1 cellular context compared by ENCODE assay signal in genomic region chr3:25719321-25719720, GRCh38.
TF ChIP-seq lines count a peak whose summit lies in the region.

No MANE protein-coding gene starts in this region.

TF ChIP-seq in IMR-90, 13 proteins besides CTCF, POLR2A, EP300 and RAD21:
- TF ChIP-seq USF2 (IDR thresholded peaks at IDR 0.05; ENCODE audit: low read depth, low read length) = no peak
- TF ChIP-seq CHD1 (IDR thresholded peaks at IDR 0.05; ENCODE audit: low read depth, low read length) = no peak
- no peak for TF ChIP-seq RCOR1 (IDR thresholded peaks at IDR 0.05; ENCODE audit: insufficient replicate concordance, low read length)
- TF ChIP-seq CEBPB (IDR thresholded peaks at IDR 0.05; ENCODE audit: low read depth, low read length) = no peak
- TF ChIP-seq FOS (IDR thresholded peaks at IDR 0.05; ENCODE audit: low read depth, low read length) = no peak
- TF ChIP-seq MAFK (IDR thresholded peaks at IDR 0.05; ENCODE audit: low read depth, low read length) = no peak
- TF ChIP-seq SMC3 (IDR thresholded peaks at IDR 0.05; ENCODE audit: low read depth, low read length) = no peak
- no peak for TF ChIP-seq BHLHE40 (IDR thresholded peaks at IDR 0.05; ENCODE audit: low read depth, low read length)
- TF ChIP-seq NFE2L2 (IDR thresholded peaks at IDR 0.05; ENCODE audit: low read depth, low read length) = no peak
- TF ChIP-seq MAZ (IDR thresholded peaks at IDR 0.05; ENCODE audit: borderline replicate concordance, low read depth, low read length) = no peak
- TF ChIP-seq RFX5 (IDR thresholded peaks at IDR 0.05; ENCODE audit: low read depth, low read length) = no peak
- TF ChIP-seq ELK1 (IDR thresholded peaks at IDR 0.05; ENCODE audit: borderline replicate concordance, low read depth, low read length) = no peak
- TF ChIP-seq MXI1 (IDR thresholded peaks at IDR 0.05; ENCODE audit: borderline replicate concordance, low read depth, low read length) = no peak
